ENCODE assay signal across 1 cellular context in genomic region chr4:6873792-6874461, GRCh38.
TF ChIP-seq lines count a peak whose summit lies in the region.

No MANE protein-coding gene starts in this region.

TF ChIP-seq in HepG2, 621 proteins besides CTCF, POLR2A, EP300 and RAD21 (continued from another document):
- no peak for TF ChIP-seq ISX (CRISPR knock-in tag; conservative IDR thresholded peaks at IDR 0.05)
- TF ChIP-seq ZNF629 (CRISPR knock-in tag; conservative IDR thresholded peaks at IDR 0.05) = 0 out of 2 replicates have a peak, but pooled peaks have one; percentile 32
- no peak for TF ChIP-seq NR2F2 (IDR thresholded peaks at IDR 0.05; ENCODE audit: borderline replicate concordance, low read depth)
- 0 out of 2 replicates have a peak, but pooled peaks have one; percentile 48 for TF ChIP-seq POLR2AphosphoS2 (IDR thresholded peaks at IDR 0.05; ENCODE audit: low read depth, low read length)
- TF ChIP-seq STAG1 (CRISPR knock-in tag; IDR thresholded peaks at IDR 0.05) = peak; percentile 95
- 0 out of 2 replicates have a peak, but pooled peaks have one; percentile 28 for TF ChIP-seq ZNF747 (CRISPR knock-in tag; IDR thresholded peaks at IDR 0.05; ENCODE audit: borderline replicate concordance)
- peak; percentile 30 for TF ChIP-seq ZNF687 (CRISPR knock-in tag; IDR thresholded peaks at IDR 0.05)
- 0 out of 2 replicates have a peak, but pooled peaks have one; percentile 19 for TF ChIP-seq THAP11 (CRISPR knock-in tag; IDR thresholded peaks at IDR 0.05)
- TF ChIP-seq SMC3 (IDR thresholded peaks at IDR 0.05; ENCODE audit: low read length) = peak; percentile 95
- 0 out of 2 replicates have a peak, but pooled peaks have one; percentile 21 for TF ChIP-seq TGIF2 (CRISPR knock-in tag; IDR thresholded peaks at IDR 0.05)
- TF ChIP-seq MED1 (CRISPR knock-in tag; IDR thresholded peaks at IDR 0.05) = 0 out of 2 replicates have a peak, but pooled peaks have one; percentile 7
- TF ChIP-seq ZNF318 (CRISPR knock-in tag; IDR thresholded peaks at IDR 0.05) = 0 out of 2 replicates have a peak, but pooled peaks have one; percentile 21
- no peak for TF ChIP-seq LCORL (IDR thresholded peaks at IDR 0.05)
- no peak for TF ChIP-seq LCORL (CRISPR knock-in tag; IDR thresholded peaks at IDR 0.05)
- peak; percentile 59 for TF ChIP-seq XRCC5 (optimal IDR thresholded peaks at IDR 0.05; ENCODE audit: low read length)
- TF ChIP-seq KDM6A (CRISPR knock-in tag; IDR thresholded peaks at IDR 0.05; ENCODE audit: low read depth) = no peak
- TF ChIP-seq ZNF430 (CRISPR knock-in tag; IDR thresholded peaks at IDR 0.05) = 0 out of 2 replicates have a peak, but pooled peaks have one; percentile 31
TF ChIP-seq in HepG2: peak in this region for 19.
